ENCODE assay signal across 26 cellular contexts in genomic region chr2:80014637-80015036, GRCh38.
"Had no signal": no experiment of that assay in that cellular context is flagged by ENCODE, and none has a peak within 500 bp of the region (broad histone marks: within the 10 kb centered on the region; RNA-seq: fewer than 3 reads in every experiment).

No MANE protein-coding gene starts in this region.

- H3K4me3 Mint-ChIP-seq: activated CD8-positive, alpha-beta memory T cell treated with anti-CD3 and anti-CD28 coated beads, Interleukin-2, amount 10 ng/mL, durations not matched to agents 7 days and 5 days; activated naive CD4-positive, alpha-beta T cell treated with anti-CD3 and anti-CD28 coated beads, Interleukin-2, amount 50 U/mL, for 24 hours; activated T-cell treated with anti-CD3 and anti-CD28 coated beads, Interleukin-2, amount 50 U/mL, for 24 hours; activated T-helper 1 cell treated with anti-CD3 and anti-CD28 coated beads, Interleukin-12 subunit alpha, Interleukin-12 subunit beta, Interleukin-2, Interleukin-4 antibody, amounts not matched to agents 30 ng/mL and 10 ng/mL and 1 ng/mL, durations not matched to agents 14 hours and 24 hours and 36 hours; T-helper 2 cell treated with Interferon-gamma antibody and Interleukin-4, amounts not matched to agents 5 μg/mL and 100 μg/mL, for 36 hours had no signal

- H3K27ac Mint-ChIP-seq: activated CD8-positive, alpha-beta memory T cell treated with anti-CD3 and anti-CD28 coated beads, Interleukin-2, amount 10 ng/mL, durations not matched to agents 7 days and 5 days; activated naive CD4-positive, alpha-beta T cell treated with anti-CD3 and anti-CD28 coated beads, Interleukin-2, amount 50 U/mL, for 24 hours; activated T-cell treated with anti-CD3 and anti-CD28 coated beads, Interleukin-2, amount 50 U/mL, for 24 hours; activated T-helper 1 cell treated with anti-CD3 and anti-CD28 coated beads, Interleukin-12 subunit alpha, Interleukin-12 subunit beta, Interleukin-2, Interleukin-4 antibody, amounts not matched to agents 30 ng/mL and 10 ng/mL and 1 ng/mL, durations not matched to agents 14 hours and 24 hours and 36 hours; T-helper 2 cell treated with Interferon-gamma antibody and Interleukin-4, amounts not matched to agents 5 μg/mL and 100 μg/mL, for 36 hours had no signal

- H3K4me1 ChIP-seq: Peyer's patch had no signal

- H3K4me3 ChIP-seq: K562, Peyer's patch had no signal

- H3K27me3 Mint-ChIP-seq: activated CD8-positive, alpha-beta memory T cell treated with anti-CD3 and anti-CD28 coated beads, Interleukin-2, amount 10 ng/mL, durations not matched to agents 7 days and 5 days; activated naive CD4-positive, alpha-beta T cell treated with anti-CD3 and anti-CD28 coated beads, Interleukin-2, amount 50 U/mL, for 24 hours; activated T-cell treated with anti-CD3 and anti-CD28 coated beads, Interleukin-2, amount 50 U/mL, for 24 hours had no signal

- H3K4me1 Mint-ChIP-seq: activated CD8-positive, alpha-beta memory T cell treated with anti-CD3 and anti-CD28 coated beads, Interleukin-2, amount 10 ng/mL, durations not matched to agents 7 days and 5 days; activated naive CD4-positive, alpha-beta T cell treated with anti-CD3 and anti-CD28 coated beads, Interleukin-2, amount 50 U/mL, for 24 hours had no signal

- H3K9me3 Mint-ChIP-seq: activated naive CD4-positive, alpha-beta T cell treated with anti-CD3 and anti-CD28 coated beads, Interleukin-2, amount 50 U/mL, for 24 hours; activated T-helper 1 cell treated with anti-CD3 and anti-CD28 coated beads, Interleukin-12 subunit alpha, Interleukin-12 subunit beta, Interleukin-2, Interleukin-4 antibody, amounts not matched to agents 30 ng/mL and 10 ng/mL and 1 ng/mL, durations not matched to agents 14 hours and 24 hours and 36 hours; T-helper 2 cell treated with Interferon-gamma antibody and Interleukin-4, amounts not matched to agents 5 μg/mL and 100 μg/mL, for 36 hours had no signal

- H3K36me3 Mint-ChIP-seq: activated CD8-positive, alpha-beta memory T cell treated with anti-CD3 and anti-CD28 coated beads, Interleukin-2, amount 10 ng/mL, durations not matched to agents 7 days and 5 days; activated naive CD4-positive, alpha-beta T cell treated with anti-CD3 and anti-CD28 coated beads, Interleukin-2, amount 50 U/mL, for 24 hours had no signal

- H3K27me3 ChIP-seq: Peyer's patch had no signal

- H3K27ac ChIP-seq: Peyer's patch, RWPE1 had no signal

- DNase-seq: activated CD4-positive, alpha-beta T cell treated with anti-CD3 and anti-CD28 coated beads for 48 hours; activated CD4-positive, alpha-beta T cell treated with anti-CD3 and anti-CD28 coated beads, Interleukin-2, amount 50 U/mL, for 4 hours; activated CD4-positive, CD25-positive, alpha-beta regulatory T cell treated with anti-CD3 and anti-CD28 coated beads, Interleukin-2, amount 50 U/mL, for 72 hours; activated CD8-positive, alpha-beta memory T cell treated with anti-CD3 and anti-CD28 coated beads, Interleukin-2, amount 10 ng/mL, durations not matched to agents 7 days and 5 days; activated effector memory CD4-positive, alpha-beta T cell treated with Interleukin-2 at 50 U/mL for 16 hours; activated naive CD4-positive, alpha-beta T cell; activated T-cell treated with anti-CD3 and anti-CD28 coated beads, Interleukin-2, amount 50 U/mL, for 24 hours; Karpas-422; MM.1S; NCI-H1105; NCI-H1436; NCI-H1694 treated with DMSO at 0.1 percent for 48 hours; NCI-H2029 treated with DMSO at 0.1 percent for 48 hours; NCI-H345; NCI-H510A; NCI-H69; NK-92 treated with Interleukin-12 subunit alpha and Interleukin-12 subunit beta, amount 100 ng/mL, for 24 hours; OCI-M1; Peyer's patch; SHP77; T-helper 1 cell had no signal

- H3K36me3 ChIP-seq: Peyer's patch had no signal

- H3K9me3 ChIP-seq: Peyer's patch had no signal
